In the genomic region with DNA sequence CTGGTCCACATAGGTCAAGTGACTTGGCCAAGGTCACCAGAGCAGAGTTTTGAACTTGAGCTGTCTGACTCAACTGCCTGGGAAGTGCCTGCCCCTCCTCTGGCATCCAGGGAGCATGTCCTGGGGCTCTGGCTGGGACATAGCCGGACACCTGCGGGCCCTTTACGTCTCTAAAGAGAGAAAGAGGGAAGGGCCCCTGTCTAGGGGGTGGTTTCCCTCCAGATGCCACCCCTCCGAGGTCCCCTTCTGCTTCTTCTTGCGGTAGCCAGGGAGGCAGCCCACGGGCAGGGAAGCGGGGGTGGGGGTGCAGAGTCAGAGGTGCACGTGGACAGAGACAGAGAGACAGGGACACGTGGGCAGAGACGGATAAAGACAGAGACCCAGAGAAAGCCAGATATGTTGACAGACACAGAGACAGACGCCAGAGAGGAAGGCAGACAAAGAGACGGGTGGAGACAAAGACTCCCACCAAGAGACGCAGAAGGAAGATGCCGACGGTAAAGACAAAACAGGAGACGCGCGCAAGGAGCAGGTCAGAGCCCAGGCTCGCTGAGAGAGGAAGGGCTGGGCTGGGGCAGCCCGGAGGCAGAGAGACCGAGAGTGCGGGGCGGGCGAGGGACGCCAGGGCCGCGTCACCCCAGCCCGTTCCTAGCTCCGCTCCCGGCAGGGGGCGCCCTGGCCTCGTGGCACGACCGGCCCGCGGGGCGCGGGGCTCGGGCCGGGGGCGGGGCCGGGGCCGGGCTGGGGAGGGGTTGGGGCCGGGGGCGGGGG, we compare ENCODE assay signal across 8 cellular contexts. TPM values are rescaled to one million over a fixed set of nuclear protein-coding genes. Genes with fewer than 3 reads are reported as not detected.
DNase-seq lines count a peak whose midpoint lies in the region; ATAC-seq and TF ChIP-seq lines count a peak whose summit lies in the region.

No MANE protein-coding gene starts in this region.

- H3K4me2 ChIP-seq in DOHH2 (ENCODE audit: low read length) = no peak overlapping the region

- H3K36me3 ChIP-seq in DOHH2 (ENCODE audit: control insufficient read depth, low read length) (no peaks in the 10 kb centered on the region), liver (ENCODE audit: control insufficient read depth in 4 of 4, insufficient read depth in 3 of 4, low read depth in 1 of 4, low read length in 3 of 4) (no peaks in the 10 kb centered on the region)

- H3K27ac ChIP-seq in DOHH2 (ENCODE audit: low read depth, low read length) (no peak overlapping the region), liver (ENCODE audit: low read depth in 1 of 2, low read length in 2 of 2) (no peak overlapping the region)

- H4K20me1 ChIP-seq in DOHH2 (ENCODE audit: control insufficient read depth, insufficient read depth, low read depth, low read length) = 0 out of 2 replicates have a peak, but pooled peaks cover under 1% of the 10 kb centered on the region

- no peaks in the 10 kb centered on the region for H3K79me2 ChIP-seq in DOHH2 (ENCODE audit: control insufficient read depth, low read length)

- H3K4me3 ChIP-seq in DOHH2 (ENCODE audit: low read length) (no peak overlapping the region), choroid plexus epithelial cell (ENCODE audit: low read depth, low read length) (peak overlapping the region; percentile 41), liver (ENCODE audit: low read depth in 1 of 3, low read length in 3 of 3) (peak overlapping the region in 1 of 3 donors; percentile 45)

- H3K9ac ChIP-seq in liver (ENCODE audit: low read depth in 1 of 2, low read length in 2 of 2) = no peak overlapping the region

- 9% methylated on average over 45 of the region's 45 CpGs for WGBS in liver

- ATAC-seq in GM18909 (IDR thresholded peaks at IDR 0.05; ENCODE audit: poor library complexity, unreplicated experiment) (no peak), HG02610 (IDR thresholded peaks at IDR 0.05; ENCODE audit: unreplicated experiment) (no peak)

- DNase-seq in M059J (ENCODE audit: low read depth) = peak; percentile 37
- DNase-seq in activated CD4-positive, CD25-positive, alpha-beta regulatory T cell treated with anti-CD3 and anti-CD28 coated beads, Interleukin-2, amount 50 U/mL, for 16 hours (ENCODE audit: low read depth, low spot score) = peak; percentile 51
- DNase-seq in choroid plexus epithelial cell (ENCODE audit: low read depth) = peak; percentile 48
- peak; percentile 35 to 58 (median 39) for DNase-seq in stimulated activated CD4-positive, alpha-beta T cell treated with anti-CD3 and anti-CD28 coated beads, TNF-alpha, amount 100 ng/mL, for 4 hours (ENCODE audit: low read depth in 3 of 3)

- TF ChIP-seq RAD21 in liver (IDR thresholded peaks at IDR 0.05) = peak; percentile 60 to 70

- peak; percentile 52 for TF ChIP-seq CTCF in DOHH2 (IDR thresholded peaks at IDR 0.05; ENCODE audit: low read depth, low read length, poor library complexity, severe bottlenecking)
- peak; percentile 49 for TF ChIP-seq CTCF in choroid plexus epithelial cell (conservative IDR thresholded peaks at IDR 0.05; ENCODE audit: low read depth, low read length)
- peak; percentile 59 for TF ChIP-seq CTCF in liver (IDR thresholded peaks at IDR 0.05; ENCODE audit: low read depth, low read length, missing input control)

- no peaks in the 10 kb centered on the region for H3F3A ChIP-seq in DOHH2 (ENCODE audit: control insufficient read depth, insufficient read depth)

- H3K9me3 ChIP-seq in DOHH2 (ENCODE audit: control insufficient read depth, insufficient read depth, low read length) = no peaks in the 10 kb centered on the region
- H3K9me3 ChIP-seq in liver (ENCODE audit: control insufficient read depth in 4 of 4, low read length in 3 of 4) = no peaks in the 10 kb centered on the region

- no peaks in the 10 kb centered on the region for H3K9me2 ChIP-seq in DOHH2 (replicated peaks; ENCODE audit: control insufficient read depth, low read length)

- H3K27me3 ChIP-seq in DOHH2 (ENCODE audit: control insufficient read depth, low read length) = peaks cover 58% of the 10 kb centered on the region
- peaks cover 0 to 3% (median 0%) of the 10 kb centered on the region in 4 donors for H3K27me3 ChIP-seq in liver (ENCODE audit: control insufficient read depth in 4 of 4, insufficient read depth in 4 of 4, low read length in 3 of 4)

- peaks cover 7% of the 10 kb centered on the region for H3K4me1 ChIP-seq in DOHH2 (ENCODE audit: control insufficient read depth, low read length)
- H3K4me1 ChIP-seq in liver (ENCODE audit: control insufficient read depth in 4 of 4, insufficient read depth in 4 of 4, low read length in 3 of 4) = peaks cover 0 to 10% (median 2%) of the 10 kb centered on the region in 4 donors

TF ChIP-seq in liver, 16 proteins besides CTCF, POLR2A, EP300 and RAD21:
- TF ChIP-seq RXRA (IDR thresholded peaks at IDR 0.05) = no peak
- TF ChIP-seq YY1 (IDR thresholded peaks at IDR 0.05) = no peak
- TF ChIP-seq GABPA (IDR thresholded peaks at IDR 0.05 in 1 of 2, conservative IDR thresholded peaks at IDR 0.05 in 1 of 2) = no peak
- no peak for TF ChIP-seq TAF1 (conservative IDR thresholded peaks at IDR 0.05)
- no peak for TF ChIP-seq NR2F2 (IDR thresholded peaks at IDR 0.05)
- no peak for TF ChIP-seq HNF4G (IDR thresholded peaks at IDR 0.05)
- TF ChIP-seq, protein P1, sequence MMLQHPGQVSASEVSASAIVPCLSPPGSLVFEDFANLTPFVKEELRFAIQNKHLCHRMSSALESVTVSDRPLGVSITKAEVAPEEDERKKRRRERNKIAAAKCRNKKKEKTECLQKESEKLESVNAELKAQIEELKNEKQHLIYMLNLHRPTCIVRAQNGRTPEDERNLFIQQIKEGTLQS (IDR thresholded peaks at IDR 0.05) = no peak
- TF ChIP-seq SP1 (IDR thresholded peaks at IDR 0.05) = no peak
- TF ChIP-seq EGR1 (IDR thresholded peaks at IDR 0.05; ENCODE audit: low read depth in 2 of 2) = no peak
- no peak for TF ChIP-seq FOXA1 (IDR thresholded peaks at IDR 0.05)
- TF ChIP-seq, protein P2, sequence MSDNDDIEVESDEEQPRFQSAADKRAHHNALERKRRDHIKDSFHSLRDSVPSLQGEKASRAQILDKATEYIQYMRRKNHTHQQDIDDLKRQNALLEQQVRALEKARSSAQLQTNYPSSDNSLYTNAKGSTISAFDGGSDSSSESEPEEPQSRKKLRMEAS (IDR thresholded peaks at IDR 0.05) = no peak

RNA-seq across cellular contexts. Expression of a gene that starts 0.5 kb away (rescaled TPM):
- 0.71 TPM in 1 of 2 replicates, not detected in the other for total RNA-seq in M059J (2014; rRNA removed; shearing (Covaris generic))
- total RNA-seq in liver = 10 to 100 TPM in 1 of 2 donors, 1 to 10 TPM in 1; 3.3 to 37.9 TPM
- polyA plus RNA-seq in liver = 10 to 100 TPM; 43.5 to 93.1 TPM
